Comparison of ENCODE assay signal across 8 cellular contexts in the genomic region with DNA sequence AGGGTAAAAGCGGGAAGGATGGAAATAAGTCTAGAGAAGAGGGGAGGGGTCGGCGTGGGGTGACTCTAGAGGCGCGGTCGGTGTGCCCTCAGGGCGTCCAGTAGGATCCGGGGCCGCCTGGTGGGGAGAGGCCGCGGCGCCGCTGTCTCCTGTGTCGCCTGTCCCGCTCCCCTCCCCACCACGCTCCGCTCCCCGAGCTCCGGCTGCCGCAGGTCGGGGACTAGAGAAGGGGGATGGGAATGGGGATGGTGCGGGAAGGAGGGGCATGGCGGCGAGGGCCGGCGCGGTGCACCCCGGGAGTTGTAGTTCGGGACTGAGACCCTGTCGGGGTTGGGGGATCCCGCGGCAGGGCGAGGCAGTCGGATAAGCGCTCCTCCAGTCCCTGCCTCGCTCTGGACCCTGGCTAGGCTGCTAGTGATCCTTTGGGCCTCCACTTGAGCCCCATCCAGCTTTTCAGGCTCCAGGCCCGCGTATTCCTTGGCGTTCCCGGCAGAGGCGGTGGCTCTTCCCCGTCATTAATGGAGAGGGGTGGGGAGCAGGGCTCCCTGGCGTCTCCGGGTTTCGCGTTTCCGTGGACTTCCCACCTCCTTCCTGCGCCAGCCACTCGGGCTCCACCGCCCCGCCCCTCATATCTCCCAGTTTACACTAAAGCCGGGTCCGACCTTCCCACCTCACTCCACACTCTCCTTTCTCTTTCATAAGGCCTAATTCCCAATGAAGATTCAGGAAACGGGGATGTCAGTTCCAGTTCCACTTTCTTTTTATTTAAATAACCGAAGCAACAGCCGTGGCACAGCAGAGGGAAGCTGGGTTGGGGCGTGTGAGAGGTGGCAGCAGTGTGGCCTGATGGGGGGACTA. TPM values are rescaled to one million over a fixed set of nuclear protein-coding genes. Genes with fewer than 3 reads are reported as not detected.
DNase-seq lines count a peak whose midpoint lies in the region; ATAC-seq and TF ChIP-seq lines count a peak whose summit lies in the region.

A gene with protein sequence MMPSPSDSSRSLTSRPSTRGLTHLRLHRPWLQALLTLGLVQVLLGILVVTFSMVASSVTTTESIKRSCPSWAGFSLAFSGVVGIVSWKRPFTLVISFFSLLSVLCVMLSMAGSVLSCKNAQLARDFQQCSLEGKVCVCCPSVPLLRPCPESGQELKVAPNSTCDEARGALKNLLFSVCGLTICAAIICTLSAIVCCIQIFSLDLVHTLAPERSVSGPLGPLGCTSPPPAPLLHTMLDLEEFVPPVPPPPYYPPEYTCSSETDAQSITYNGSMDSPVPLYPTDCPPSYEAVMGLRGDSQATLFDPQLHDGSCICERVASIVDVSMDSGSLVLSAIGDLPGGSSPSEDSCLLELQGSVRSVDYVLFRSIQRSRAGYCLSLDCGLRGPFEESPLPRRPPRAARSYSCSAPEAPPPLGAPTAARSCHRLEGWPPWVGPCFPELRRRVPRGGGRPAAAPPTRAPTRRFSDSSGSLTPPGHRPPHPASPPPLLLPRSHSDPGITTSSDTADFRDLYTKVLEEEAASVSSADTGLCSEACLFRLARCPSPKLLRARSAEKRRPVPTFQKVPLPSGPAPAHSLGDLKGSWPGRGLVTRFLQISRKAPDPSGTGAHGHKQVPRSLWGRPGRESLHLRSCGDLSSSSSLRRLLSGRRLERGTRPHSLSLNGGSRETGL (minus strand): TSS at position 241 of the 858 bp plus-strand sequence. CDS start 606 bp downstream, outside the sequence.

- no peaks in the 10 kb centered on the region for H3K9me3 Mint-ChIP-seq in T-cell

- H3K27me3 ChIP-seq in cardiac muscle cell (no peaks in the 10 kb centered on the region), parathyroid adenoma (ENCODE audit: control insufficient read depth, insufficient read depth, low read length) (no peaks in the 10 kb centered on the region), upper lobe of left lung (no peaks in the 10 kb centered on the region)

- H3K79me2 ChIP-seq in parathyroid adenoma = no peaks in the 10 kb centered on the region

- H3K4me1 Mint-ChIP-seq in T-cell = peaks cover 43 to 52% (median 47%) of the 10 kb centered on the region in 3 donors

- H3K27ac ChIP-seq in adipose tissue (ENCODE audit: low read depth, low read length) (peak within 1 kb of the TSS; percentile 92), cardiac muscle cell (peak within 1 kb of the TSS; percentile 69), parathyroid adenoma (peak within 1 kb of the TSS; percentile 93), upper lobe of left lung (peak within 1 kb of the TSS; percentile 95 to 97 (median 96))

- H3K36me3 ChIP-seq in cardiac muscle cell (peaks cover 4% of the 10 kb centered on the region), parathyroid adenoma (ENCODE audit: control insufficient read depth, insufficient read depth, low read length) (no peaks in the 10 kb centered on the region), upper lobe of left lung (peaks cover 0 to 33% (median 11%) of the 10 kb centered on the region in 4 donors)

- peak within 1 kb of the TSS; percentile 37 for H3K9ac ChIP-seq in parathyroid adenoma

- TF ChIP-seq EP300 in upper lobe of left lung (IDR thresholded peaks at IDR 0.05) = no peak

- H3K4me3 ChIP-seq in cardiac muscle cell (peak within 1 kb of the TSS; percentile 70), parathyroid adenoma (ENCODE audit: low read depth, low read length) (peak within 1 kb of the TSS; percentile 63), upper lobe of left lung (peak within 1 kb of the TSS; percentile 61 to 93 (median 72))

- peak in 2 of 4 donors; percentile 47 to 66 for TF ChIP-seq POLR2A in upper lobe of left lung (IDR thresholded peaks at IDR 0.05)

- H3K4me2 ChIP-seq in parathyroid adenoma (ENCODE audit: low read length) = peak within 1 kb of the TSS; percentile 77

- H3K9me3 ChIP-seq in cardiac muscle cell (ENCODE audit: low read depth) (no peaks in the 10 kb centered on the region), parathyroid adenoma (ENCODE audit: control insufficient read depth, low read length) (no peaks in the 10 kb centered on the region), upper lobe of left lung (no peaks in the 10 kb centered on the region)

- CTCF ChIA-PET in T-cell (lab: Charles Lee) = interaction anchor here in 1 of 2 donors (0.6 kb wide), 2 partner anchors 305 to 453 kb away, joined by 4 read pairs; no protein-coding TSS in a partner anchor

- WGBS in adipose tissue, 3 donors = 1 to 2% (median 1%) methylated on average over 53 to 57 of the region's 57 CpGs
- 1 to 3% methylated on average over 28 to 52 of the region's 57 CpGs for WGBS in upper lobe of left lung, 2 donors

- no peaks in the 10 kb centered on the region for H3K27me3 Mint-ChIP-seq in T-cell

- H2AFZ ChIP-seq in parathyroid adenoma = peak within 1 kb of the TSS; percentile 85

- peaks cover 30% of the 10 kb centered on the region for H3K4me1 ChIP-seq in cardiac muscle cell (ENCODE audit: low read depth)
- peaks cover 4% of the 10 kb centered on the region for H3K4me1 ChIP-seq in parathyroid adenoma
- H3K4me1 ChIP-seq in upper lobe of left lung = peaks cover 29 to 34% (median 32%) of the 10 kb centered on the region in 4 donors

- DNase-seq in COLO668 (lab: John Stamatoyannopoulos, UW; ENCODE audit: unreplicated experiment) (peak; percentile 89), NCI-H1105 treated with DMSO at 0.1 percent for 48 hours (lab: John Stamatoyannopoulos, UW) (peak; percentile 86), T-cell (peak; percentile 43 to 76 (median 64)), cardiac muscle cell (ENCODE audit: low read depth in 1 of 2, low spot score in 1 of 2) (peak; percentile 89 to 93), upper lobe of left lung (peak; percentile 93 to 97)

- TF ChIP-seq CTCF in cardiac muscle cell (IDR thresholded peaks at IDR 0.05; ENCODE audit: low read depth, low read length) (no peak), parathyroid adenoma (IDR thresholded peaks at IDR 0.05) (no peak), upper lobe of left lung (IDR thresholded peaks at IDR 0.05) (peak in 3 of 6 experiments; percentile 4 to 39 (median 13))

- peak within 1 kb of the TSS; percentile 72 to 85 (median 81) for H3K4me3 Mint-ChIP-seq in T-cell

- H3K27ac Mint-ChIP-seq in T-cell = peak within 1 kb of the TSS; percentile 48 to 65

- POLR2A ChIA-PET in T-cell (lab: Charles Lee) = interaction anchor here in 1 of 2 donors (0.6 kb wide), 1 partner anchor 12 kb away, joined by 3 read pairs; no protein-coding TSS in a partner anchor

- peaks cover 22% of the 10 kb centered on the region for H3K36me3 Mint-ChIP-seq in T-cell

- peak; percentile 38 for ATAC-seq in GM21786 (IDR thresholded peaks at IDR 0.05; ENCODE audit: unreplicated experiment)
- ATAC-seq in T-cell (replicated peaks in 1 of 4) = peak; percentile 64 to 76 (median 68)
- peak; percentile 92 to 95 for ATAC-seq in upper lobe of left lung (ENCODE audit: low FRiP score in 2 of 2)

RNA-seq across cellular contexts. Expression of the gene that starts here (rescaled TPM):
- total RNA-seq in T-cell (10 to 100 TPM; 10.2 to 17.3 (median 15.5) TPM), cardiac muscle cell (39.5 and 46.2 TPM in 2 replicates), upper lobe of left lung (10 to 100 TPM in 5 of 6 donors, 1 to 10 TPM in 1; 9.3 to 30.3 (median 20.6) TPM)
- polyA plus RNA-seq in adipose tissue (10 to 100 TPM in 2 of 3 donors, 1 to 10 TPM in 1; 7.6 to 15.5 (median 14.2) TPM), cardiac muscle cell (42.0 and 59.2 TPM in 2 replicates)

Comparison
In these comparisons a context has a peak if more than half of its experiments do, and no peak if none do; other contexts are left out.
1. Peak in every context shown above with its lines: DNase-seq, ATAC-seq, H3K4me3 ChIP-seq and H3K27ac ChIP-seq.
2. ATAC-seq: peak in every context shown above with its lines; median percentile 94 in upper lobe of left lung; 68 in T-cell; 38 in GM21786.